In the genomic region with DNA sequence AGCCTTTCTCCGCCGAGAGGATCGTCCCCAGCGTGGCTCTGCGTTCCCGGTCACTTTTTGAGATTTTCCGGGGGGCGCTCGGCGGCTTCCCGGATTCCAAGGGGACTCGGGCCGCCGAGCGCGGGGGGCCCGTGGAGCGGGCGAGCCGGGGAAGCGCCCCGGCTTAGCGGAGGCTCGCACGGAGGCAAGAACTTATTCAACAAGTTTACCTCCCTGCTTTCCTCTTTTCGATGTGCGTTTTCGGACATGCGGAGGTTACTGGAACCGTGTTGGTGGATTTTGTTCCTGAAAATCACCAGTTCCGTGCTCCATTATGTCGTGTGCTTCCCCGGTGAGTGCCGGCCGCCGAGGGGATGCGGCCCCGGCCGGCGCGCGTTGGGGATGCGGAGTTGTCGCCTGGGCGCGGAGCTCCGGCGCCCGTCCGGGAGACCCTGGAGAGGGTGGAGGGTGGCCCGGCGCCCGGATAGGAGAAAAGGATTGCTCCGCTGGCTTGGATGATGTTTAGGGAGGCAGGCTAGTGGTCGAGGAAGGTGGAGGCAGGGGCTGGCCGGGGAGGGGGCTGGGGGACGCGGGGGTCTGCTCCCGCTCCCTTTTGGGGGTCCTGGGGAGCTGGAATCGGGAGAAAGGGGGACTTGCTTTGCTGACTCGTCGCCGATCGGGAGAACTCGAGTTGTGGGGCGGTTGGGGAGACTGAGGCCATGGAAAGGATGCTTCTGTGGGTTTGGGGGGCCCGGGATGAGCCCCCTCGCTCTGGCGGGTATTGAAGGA, we compare ENCODE assay signal across 8 cellular contexts. TPM values are rescaled to one million over a fixed set of nuclear protein-coding genes. Genes with fewer than 3 reads are reported as not detected.
DNase-seq lines count a peak whose midpoint lies in the region; ATAC-seq and TF ChIP-seq lines count a peak whose summit lies in the region.

No MANE protein-coding gene starts in this region.

- H2AFZ ChIP-seq in DND-41 (ENCODE audit: low read depth, low read length) (peak overlapping the region; percentile 66), KMS-11 (ENCODE audit: low read depth) (peak overlapping the region; percentile 64), mesenchymal stem cell (ENCODE audit: low read depth, low read length) (peak overlapping the region; percentile 54)

- H3K27me3 ChIP-seq in DND-41 (ENCODE audit: insufficient read depth, low read length, poor library complexity) (no peaks in the 10 kb centered on the region), KMS-11 (ENCODE audit: insufficient read depth, low read depth) (no peaks in the 10 kb centered on the region), mesenchymal stem cell (ENCODE audit: control insufficient read depth in 1 of 2, insufficient read depth in 1 of 2, low read length in 2 of 2) (no peaks in the 10 kb centered on the region)

- peaks cover 28% of the 10 kb centered on the region for H3K4me1 ChIP-seq in DND-41 (ENCODE audit: insufficient read depth, low read length)
- H3K4me1 ChIP-seq in KMS-11 (ENCODE audit: low read depth, poor library complexity, severe bottlenecking), result no peaks in the 10 kb centered on the region
- peaks cover 12% of the 10 kb centered on the region for H3K4me1 ChIP-seq in mesenchymal stem cell (ENCODE audit: control insufficient read depth, insufficient read depth, low read depth, low read length)

- H3K9me3 ChIP-seq in DND-41 (ENCODE audit: insufficient read depth, low read length, severe bottlenecking) (no peaks in the 10 kb centered on the region), mesenchymal stem cell (ENCODE audit: control insufficient read depth, low read length) (peaks cover 7% of the 10 kb centered on the region)

- ATAC-seq in DND-41 (ENCODE audit: insufficient read depth, low read depth) (no peak), HG03460 (IDR thresholded peaks at IDR 0.05; ENCODE audit: unreplicated experiment) (no peak), HG02763 (IDR thresholded peaks at IDR 0.05; ENCODE audit: unreplicated experiment) (no peak), GM19397 (IDR thresholded peaks at IDR 0.05; ENCODE audit: unreplicated experiment) (no peak)

- H3K4me2 ChIP-seq in DND-41 (ENCODE audit: insufficient read depth, low read length) (peak overlapping the region; percentile 70), KMS-11 (peak overlapping the region; percentile 36; the same call in 1 of the 2 replicates), mesenchymal stem cell (ENCODE audit: low read length, poor library complexity, severe bottlenecking) (peak overlapping the region; percentile 99)

- H2BK5ac ChIP-seq in mesenchymal stem cell (ENCODE audit: low read depth, low read length, poor library complexity, severe bottlenecking), result peak overlapping the region; percentile 100

- peak overlapping the region; percentile 92 for H2BK120ac ChIP-seq in mesenchymal stem cell (ENCODE audit: low read depth, low read length)

- peaks cover 16% of the 10 kb centered on the region for H3K79me1 ChIP-seq in mesenchymal stem cell (replicated peaks; ENCODE audit: low read length, poor library complexity, severe bottlenecking)

- no peak overlapping the region for H2AK5ac ChIP-seq in mesenchymal stem cell (ENCODE audit: low read length, severe bottlenecking)

- H2BK12ac ChIP-seq in mesenchymal stem cell (ENCODE audit: low read length in 2 of 2), result peak overlapping the region in 1 of 2 experiments; percentile 61

- peaks cover 16% of the 10 kb centered on the region for H3K79me2 ChIP-seq in DND-41 (ENCODE audit: insufficient read depth, low read length)
- no peaks in the 10 kb centered on the region; the same call in 1 of the 2 replicates for H3K79me2 ChIP-seq in KMS-11 (ENCODE audit: insufficient read depth, low read depth)

- H3K4ac ChIP-seq in mesenchymal stem cell (ENCODE audit: low read depth in 1 of 2, low read length in 2 of 2), result peak overlapping the region in 1 of 2 experiments; percentile 64

- peak overlapping the region; percentile 78 to 95 for H3K18ac ChIP-seq in mesenchymal stem cell (ENCODE audit: low read depth in 1 of 2, low read length in 2 of 2)

- H3K27ac ChIP-seq in DND-41 (ENCODE audit: low read length) (0 out of 2 replicates have a peak overlapping the region, but pooled peaks have one; percentile 14), KMS-11 (peak overlapping the region; percentile 53), mesenchymal stem cell (ENCODE audit: low read length, poor library complexity, severe bottlenecking) (peak overlapping the region; percentile 82)

- peak overlapping the region in 1 of 2 experiments; percentile 91 for H3K14ac ChIP-seq in mesenchymal stem cell (ENCODE audit: low read length in 2 of 2)

- H4K8ac ChIP-seq in mesenchymal stem cell (ENCODE audit: low read length), result peak overlapping the region; percentile 73

- H4K91ac ChIP-seq in mesenchymal stem cell (ENCODE audit: low read length), result no peak overlapping the region

- TF ChIP-seq CTCF in DND-41 (IDR thresholded peaks at IDR 0.05; ENCODE audit: borderline replicate concordance, extremely low read depth, low read length, poor library complexity, severe bottlenecking), result no peak
- TF ChIP-seq CTCF in KMS-11 (conservative IDR thresholded peaks at IDR 0.05; ENCODE audit: low read depth, low read length), result no peak
- no peak for TF ChIP-seq CTCF in choroid plexus epithelial cell (conservative IDR thresholded peaks at IDR 0.05; ENCODE audit: low read depth, low read length)

- peak overlapping the region in 1 of 2 experiments; percentile 57 for H3K23ac ChIP-seq in mesenchymal stem cell (ENCODE audit: low read length in 2 of 2)

- peak overlapping the region; percentile 97 for H2BK15ac ChIP-seq in mesenchymal stem cell (ENCODE audit: low read depth, poor library complexity, severe bottlenecking)

- H3K9ac ChIP-seq in DND-41 (ENCODE audit: low read depth, low read length), result peak overlapping the region; percentile 71
- peak overlapping the region; percentile 69 for H3K9ac ChIP-seq in KMS-11
- H3K9ac ChIP-seq in mesenchymal stem cell (ENCODE audit: low read length), result peak overlapping the region; percentile 99

- WGBS in mesenchymal stem cell, result under 1% methylated on average over 63 of the region's 69 CpGs

- DNase-seq in DND-41 (no peak), choroid plexus epithelial cell (ENCODE audit: low read depth) (peak; percentile 31), mesenchymal stem cell (peak; percentile 51), superior temporal gyrus (ENCODE audit: extremely low spot score) (no peak)

- H3K4me3 ChIP-seq in DND-41 (ENCODE audit: low read depth in 1 of 2, low read length in 2 of 2), result peak overlapping the region; percentile 40 to 76; a peak in 3 of 4 replicates
- peak overlapping the region; percentile 24 for H3K4me3 ChIP-seq in KMS-11 (IDR thresholded peaks at IDR 0.05; ENCODE audit: insufficient read depth, low read depth, low read length)
- H3K4me3 ChIP-seq in choroid plexus epithelial cell (ENCODE audit: low read depth, low read length), result peak overlapping the region; percentile 84
- peak overlapping the region; percentile 81 to 96 for H3K4me3 ChIP-seq in mesenchymal stem cell (ENCODE audit: insufficient read depth in 1 of 2, low read depth in 1 of 2, low read length in 2 of 2)

- no peaks in the 10 kb centered on the region for H3K36me3 ChIP-seq in DND-41 (ENCODE audit: insufficient read depth, low read length)
- no peaks in the 10 kb centered on the region for H3K36me3 ChIP-seq in KMS-11 (ENCODE audit: insufficient read depth)
- H3K36me3 ChIP-seq in mesenchymal stem cell (ENCODE audit: control insufficient read depth in 1 of 2, insufficient read depth in 2 of 2, low read depth in 1 of 2, low read length in 2 of 2), result no peaks in the 10 kb centered on the region

- peaks cover 8% of the 10 kb centered on the region; the same call in 1 of the 2 replicates for H4K20me1 ChIP-seq in DND-41 (ENCODE audit: insufficient read depth, low read length)
- no peaks in the 10 kb centered on the region for H4K20me1 ChIP-seq in KMS-11 (ENCODE audit: insufficient read depth)

RNA-seq across cellular contexts. Expression of gene PTPRG, which starts 0.9 kb away (rescaled TPM):
- 9.0 TPM for polyA plus RNA-seq in mesenchymal stem cell (2013, experiment 1 of 2)
- polyA plus RNA-seq in mesenchymal stem cell (2013, experiment 2 of 2), result 8.5 TPM

Comparison
In these comparisons a context has a peak if more than half of its experiments do, and no peak if none do; other contexts are left out.
1. DNase-seq: peak in choroid plexus epithelial cell (single experiment) and mesenchymal stem cell (single experiment); none in DND-41 (single experiment) and superior temporal gyrus (single experiment).
2. H3K27ac ChIP-seq: peak in every context shown above with its lines; median percentile 82 in mesenchymal stem cell; 53 in KMS-11; 14 in DND-41.
3. H3K4me2 ChIP-seq: peak in every context shown above with its lines; median percentile 99 in mesenchymal stem cell; 70 in DND-41; 36 in KMS-11.
4. H3K4me3 ChIP-seq: peak in every context shown above with its lines; median percentile 88 in mesenchymal stem cell; 84 in choroid plexus epithelial cell; 58 in DND-41; 24 in KMS-11.
5. Peak in every context shown above with its lines, with median percentiles within 50 percentile points of each other: H2AFZ ChIP-seq and H3K9ac ChIP-seq.